18 cellular contexts compared by ENCODE assay signal in the genomic region with DNA sequence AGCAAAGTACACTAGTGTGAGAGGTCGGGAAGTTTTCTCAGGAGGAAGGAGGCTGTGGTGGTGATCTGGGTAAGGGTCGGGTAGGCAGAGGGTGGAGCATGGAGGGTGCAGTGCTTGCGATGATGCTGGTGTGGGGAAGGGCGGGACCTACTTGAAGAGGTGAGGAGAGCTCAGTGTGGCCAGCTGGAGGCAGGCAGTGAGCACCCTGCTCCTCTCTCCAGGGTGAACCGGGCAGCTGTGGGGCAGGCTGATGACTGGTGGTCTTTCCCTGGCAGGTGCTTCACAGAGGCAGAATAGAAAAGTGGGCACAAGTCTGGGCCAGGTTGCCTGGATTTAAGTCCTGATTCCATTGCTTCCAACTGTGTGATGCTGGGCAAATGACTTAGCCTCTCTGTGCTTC.
A peak's percentile ranks its signal among the peaks of the same experiment; 100 is the strongest.
DNase-seq lines count a peak whose midpoint lies in the region; ATAC-seq and TF ChIP-seq lines count a peak whose summit lies in the region.
"Had no signal": no experiment of that assay in that cellular context is flagged by ENCODE, and none has a peak within 500 bp of the region (broad histone marks: within the 10 kb centered on the region; RNA-seq: fewer than 3 reads in every experiment).

No MANE protein-coding gene starts in this region.

- H3K27me3 ChIP-seq in mesenchymal stem cell (ENCODE audit: control insufficient read depth in 1 of 2, insufficient read depth in 1 of 2, low read length in 2 of 2) (no peaks in the 10 kb centered on the region), upper lobe of right lung (no peaks in the 10 kb centered on the region)

- 92% methylated on average over 5 of the region's 5 CpGs for WGBS in mesenchymal stem cell

- peaks cover 3% of the 10 kb centered on the region for H3K36me3 Mint-ChIP-seq in activated CD8-positive, alpha-beta memory T cell treated with anti-CD3 and anti-CD28 coated beads, Interleukin-2, amount 10 ng/mL, durations not matched to agents 7 days and 5 days

- ATAC-seq in activated CD8-positive, alpha-beta memory T cell treated with anti-CD3 and anti-CD28 coated beads, Interleukin-2, amount 10 ng/mL, durations not matched to agents 7 days and 5 days: no peak
- ATAC-seq in esophagus mucosa: peak; percentile 11
- ATAC-seq in upper lobe of right lung: peak; percentile 26
- no peak for ATAC-seq in HG03097 (IDR thresholded peaks at IDR 0.05; ENCODE audit: low FRiP score, unreplicated experiment)
- ATAC-seq: A549, GM23338 had no signal

- no peak overlapping the region for H3K23ac ChIP-seq in mesenchymal stem cell (ENCODE audit: low read length in 2 of 2)

- H3K27me3 Mint-ChIP-seq in activated CD8-positive, alpha-beta memory T cell treated with anti-CD3 and anti-CD28 coated beads, Interleukin-2, amount 10 ng/mL, durations not matched to agents 7 days and 5 days: peaks cover 3% of the 10 kb centered on the region
- H3K27me3 Mint-ChIP-seq: CD4-positive, alpha-beta T cell had no signal

- peaks cover 4% of the 10 kb centered on the region for H3K9me3 Mint-ChIP-seq in activated CD8-positive, alpha-beta memory T cell treated with anti-CD3 and anti-CD28 coated beads, Interleukin-2, amount 10 ng/mL, durations not matched to agents 7 days and 5 days (ENCODE audit: low read depth)
- H3K9me3 Mint-ChIP-seq: CD4-positive, alpha-beta T cell; GM23338 had no signal

- no peak overlapping the region for H2BK120ac ChIP-seq in mesenchymal stem cell (ENCODE audit: low read depth, low read length)

- no peak overlapping the region for H3K18ac ChIP-seq in mesenchymal stem cell (ENCODE audit: low read depth in 1 of 2, low read length in 2 of 2)

- H3K4me1 ChIP-seq in mesenchymal stem cell (ENCODE audit: control insufficient read depth, insufficient read depth, low read depth, low read length): peaks cover 2% of the 10 kb centered on the region
- no peaks in the 10 kb centered on the region for H3K4me1 ChIP-seq in upper lobe of right lung
- H3K4me1 ChIP-seq: A549, Caco-2 had no signal

- H4K8ac ChIP-seq in mesenchymal stem cell (ENCODE audit: low read length): no peak overlapping the region

- H3K27ac ChIP-seq in mesenchymal stem cell (ENCODE audit: low read length, poor library complexity, severe bottlenecking) (no peak overlapping the region), upper lobe of right lung (no peak overlapping the region)
- H3K27ac ChIP-seq: 22Rv1, A549, C4-2B had no signal

- TF ChIP-seq CTCF in upper lobe of right lung (IDR thresholded peaks at IDR 0.05): no peak

- H3K4me1 Mint-ChIP-seq in activated CD8-positive, alpha-beta memory T cell treated with anti-CD3 and anti-CD28 coated beads, Interleukin-2, amount 10 ng/mL, durations not matched to agents 7 days and 5 days: no peaks in the 10 kb centered on the region
- H3K4me1 Mint-ChIP-seq: GM23338 had no signal

- peaks cover 4% of the 10 kb centered on the region for H3K79me1 ChIP-seq in mesenchymal stem cell (replicated peaks; ENCODE audit: low read length, poor library complexity, severe bottlenecking)

- H3K27ac Mint-ChIP-seq in activated CD8-positive, alpha-beta memory T cell treated with anti-CD3 and anti-CD28 coated beads, Interleukin-2, amount 10 ng/mL, durations not matched to agents 7 days and 5 days: no peak overlapping the region
- H3K27ac Mint-ChIP-seq: CD4-positive, alpha-beta T cell; GM23338 had no signal

- H3K14ac ChIP-seq in mesenchymal stem cell (ENCODE audit: low read length in 2 of 2): no peak overlapping the region

- H2AFZ ChIP-seq in mesenchymal stem cell (ENCODE audit: low read depth, low read length): no peak overlapping the region
- H2AFZ ChIP-seq: GM23338 had no signal

- H3K4me3 ChIP-seq in mesenchymal stem cell (ENCODE audit: insufficient read depth in 1 of 2, low read depth in 1 of 2, low read length in 2 of 2) (no peak overlapping the region), upper lobe of right lung (no peak overlapping the region)
- H3K4me3 ChIP-seq: A549, GM23338 had no signal

- peaks cover 47 to 58% of the 10 kb centered on the region in 2 experiments for H3K36me3 ChIP-seq in mesenchymal stem cell (ENCODE audit: control insufficient read depth in 1 of 2, insufficient read depth in 2 of 2, low read depth in 1 of 2, low read length in 2 of 2)
- peaks cover 73% of the 10 kb centered on the region for H3K36me3 ChIP-seq in upper lobe of right lung

- intact Hi-C loops in upper lobe of right lung (cut with DNase I): no loop called here

- no peaks in the 10 kb centered on the region for H3K9me3 ChIP-seq in mesenchymal stem cell (ENCODE audit: control insufficient read depth, low read length)
- no peaks in the 10 kb centered on the region for H3K9me3 ChIP-seq in upper lobe of right lung
- H3K9me3 ChIP-seq: A549, Caco-2 had no signal

- no peak overlapping the region for H2BK12ac ChIP-seq in mesenchymal stem cell (ENCODE audit: low read length in 2 of 2)

- H2BK15ac ChIP-seq in mesenchymal stem cell (ENCODE audit: low read depth, poor library complexity, severe bottlenecking): peak overlapping the region; percentile 33

- H3K4me2 ChIP-seq in mesenchymal stem cell (ENCODE audit: low read length, poor library complexity, severe bottlenecking): no peak overlapping the region
- H3K4me2 ChIP-seq: A549, GM23338 had no signal

- H3K4me3 Mint-ChIP-seq in activated CD8-positive, alpha-beta memory T cell treated with anti-CD3 and anti-CD28 coated beads, Interleukin-2, amount 10 ng/mL, durations not matched to agents 7 days and 5 days: no peak overlapping the region
- H3K4me3 Mint-ChIP-seq: CD4-positive, alpha-beta T cell; GM23338 had no signal

- DNase-seq in activated CD8-positive, alpha-beta memory T cell treated with anti-CD3 and anti-CD28 coated beads, Interleukin-2, amount 10 ng/mL, durations not matched to agents 7 days and 5 days: peak; percentile 15
- no peak for DNase-seq in activated CD8-positive, alpha-beta memory T cell treated with anti-CD3 and anti-CD28 coated beads, Interleukin-2, amount 50 U/mL, for 4 hours
- DNase-seq in mesenchymal stem cell (no peak), upper lobe of right lung (no peak)
- no peak for DNase-seq in stimulated activated CD4-positive, alpha-beta T cell treated with anti-CD3 and anti-CD28 coated beads, Interleukin-2, amount 100 ng/mL, for 24 hours
- no peak for DNase-seq in stimulated activated CD4-positive, alpha-beta T cell treated with anti-CD3 and anti-CD28 coated beads, Interleukin-12 subunit alpha, Interleukin-12 subunit beta, amount 100 ng/mL, for 4 hours
- DNase-seq: AML-193; Caco-2; CD4-positive, alpha-beta T cell; DMS153; DMS79; GDM1 had no signal

- no peak overlapping the region for H2BK5ac ChIP-seq in mesenchymal stem cell (ENCODE audit: low read depth, low read length, poor library complexity, severe bottlenecking)

- no peak overlapping the region for H3K9ac ChIP-seq in mesenchymal stem cell (ENCODE audit: low read length)

- no peak overlapping the region for H3K4ac ChIP-seq in mesenchymal stem cell (ENCODE audit: low read depth in 1 of 2, low read length in 2 of 2)

- CTCF ChIA-PET in activated CD8-positive, alpha-beta memory T cell treated with anti-CD3 and anti-CD28 coated beads, Interleukin-2, amount 10 ng/mL, durations not matched to agents 7 days and 5 days (lab: Charles Lee): no interaction called here

- H4K91ac ChIP-seq in mesenchymal stem cell (ENCODE audit: low read length): peak overlapping the region; percentile 35

- H2AK5ac ChIP-seq in mesenchymal stem cell (ENCODE audit: low read length, severe bottlenecking): no peak overlapping the region

Comparison
In these comparisons a context has a peak if more than half of its experiments do, and no peak if none do; other contexts are left out.
1. ATAC-seq: peak in esophagus mucosa (single experiment) and upper lobe of right lung (single experiment); none in activated CD8-positive, alpha-beta memory T cell treated with anti-CD3 and anti-CD28 coated beads, Interleukin-2, amount 10 ng/mL, durations not matched to agents 7 days and 5 days (single experiment) and HG03097 (single experiment).